ENCODE assay signal across 16 cellular contexts in the genomic region with DNA sequence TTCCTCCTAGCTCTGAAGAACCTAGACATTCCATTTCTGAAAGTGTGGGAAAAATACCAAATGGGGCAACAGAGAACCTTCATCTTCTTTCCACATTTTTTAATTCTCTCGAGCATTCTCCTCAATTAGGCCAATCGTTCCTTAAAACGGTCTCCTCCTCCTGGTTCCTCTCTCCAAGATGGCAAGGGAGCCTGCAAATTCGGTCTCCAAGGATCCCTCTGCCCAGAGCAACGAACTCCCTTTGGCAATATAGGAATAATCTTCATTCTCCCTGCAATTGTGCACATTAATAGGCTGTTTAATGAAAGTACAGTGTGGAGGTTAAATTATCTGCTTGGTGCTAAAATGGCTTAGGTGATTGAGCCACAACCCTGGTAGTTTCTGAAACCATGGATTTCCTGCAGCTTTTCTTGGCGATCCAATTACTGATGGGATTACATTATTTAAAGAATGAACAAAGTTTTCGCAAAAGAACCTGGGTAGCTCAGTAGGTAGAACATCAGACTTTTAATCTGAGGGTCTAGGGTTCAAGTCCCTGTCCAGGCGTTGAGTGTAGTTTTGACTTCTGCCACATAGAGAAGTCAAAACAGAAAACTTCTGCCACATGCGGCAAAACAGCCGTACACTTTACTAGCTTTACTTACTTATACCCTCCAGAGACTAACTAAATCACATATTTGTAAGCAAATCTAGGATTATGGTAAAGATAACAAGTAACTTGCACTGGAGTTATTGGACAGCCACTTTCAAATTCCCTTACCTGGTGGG.
DNase-seq lines count a peak whose midpoint lies in the region; ATAC-seq and TF ChIP-seq lines count a peak whose summit lies in the region.
"Had no signal": no experiment of that assay in that cellular context is flagged by ENCODE, and none has a peak within 500 bp of the region (broad histone marks: within the 10 kb centered on the region; RNA-seq: fewer than 3 reads in every experiment).

No MANE protein-coding gene starts in this region.

- WGBS in trophoblast cell (ENCODE audit: extremely low coverage, insufficient coverage, insufficient read length) = no CpG with 5 or more reads among the region's 10 CpGs

- no peaks in the 10 kb centered on the region for H3K36me3 Mint-ChIP-seq in activated naive CD8-positive, alpha-beta T cell treated with anti-CD3 and anti-CD28 coated beads, Interleukin-2, amount 50 U/mL, for 24 hours (ENCODE audit: low read depth)
- H3K36me3 Mint-ChIP-seq in activated naive CD8-positive, alpha-beta T cell treated with anti-CD3 and anti-CD28 coated beads for 36 hours = no peaks in the 10 kb centered on the region
- no peaks in the 10 kb centered on the region for H3K36me3 Mint-ChIP-seq in WTC11
- no peaks in the 10 kb centered on the region for H3K36me3 Mint-ChIP-seq in osteocyte (ENCODE audit: unreplicated experiment)
- H3K36me3 Mint-ChIP-seq: activated CD4-positive, alpha-beta memory T cell treated with anti-CD3 and anti-CD28 coated beads for 36 hours had no signal

- peak overlapping the region; percentile 45 for H3K9ac ChIP-seq in trophoblast cell (ENCODE audit: low read length)

- no peak overlapping the region for H3K4me2 ChIP-seq in trophoblast cell (ENCODE audit: low read length)

- no peaks in the 10 kb centered on the region for H3K9me3 Mint-ChIP-seq in activated naive CD8-positive, alpha-beta T cell treated with anti-CD3 and anti-CD28 coated beads, Interleukin-2, amount 50 U/mL, for 24 hours
- H3K9me3 Mint-ChIP-seq in activated naive CD8-positive, alpha-beta T cell treated with anti-CD3 and anti-CD28 coated beads for 36 hours = no peaks in the 10 kb centered on the region
- H3K9me3 Mint-ChIP-seq in WTC11 (no peaks in the 10 kb centered on the region), osteocyte (ENCODE audit: unreplicated experiment) (no peaks in the 10 kb centered on the region)
- H3K9me3 Mint-ChIP-seq: activated CD4-positive, alpha-beta memory T cell treated with anti-CD3 and anti-CD28 coated beads for 36 hours had no signal

- no peak overlapping the region for H2BK120ac ChIP-seq in trophoblast cell (ENCODE audit: insufficient read depth, low read length, poor library complexity)

- no peaks in the 10 kb centered on the region for H3K4me1 ChIP-seq in trophoblast cell (ENCODE audit: control insufficient read depth in 1 of 2, insufficient read depth in 2 of 2, low read length in 2 of 2)
- H3K4me1 ChIP-seq: thyroid gland had no signal

- no peak overlapping the region for H2AK5ac ChIP-seq in trophoblast cell (ENCODE audit: low read length)

- H3K4ac ChIP-seq in trophoblast cell (ENCODE audit: low read depth, low read length) = no peak overlapping the region

- H3K79me2 ChIP-seq in trophoblast cell (ENCODE audit: control insufficient read depth, insufficient read depth, low read length, poor library complexity) = no peaks in the 10 kb centered on the region

- no peak for DNase-seq in activated naive CD8-positive, alpha-beta T cell treated with anti-CD3 and anti-CD28 coated beads, Interleukin-2, amount 50 U/mL, for 24 hours
- no peak for DNase-seq in activated naive CD8-positive, alpha-beta T cell treated with anti-CD3 and anti-CD28 coated beads for 36 hours
- DNase-seq in LHCN-M2 (ENCODE audit: low read depth) (peak; percentile 58), WTC11 (ENCODE audit: low spot score) (no peak), trophoblast cell (no peak), omental fat pad (ENCODE audit: low spot score) (no peak), osteocyte (ENCODE audit: extremely low spot score, unreplicated experiment) (no peak)
- DNase-seq: activated CD4-positive, alpha-beta memory T cell treated with anti-CD3 and anti-CD28 coated beads for 36 hours; activated gamma-delta T cell; kidney glomerular epithelial cell; NCI-H1105 treated with DMSO at 0.1 percent for 48 hours; NCI-H510A; posterior cingulate gyrus; stimulated activated CD4-positive, alpha-beta T cell treated with anti-CD3 and anti-CD28 coated beads, Interleukin-15, amount 100 ng/mL, for 24 hours; thyroid gland had no signal

- no peak overlapping the region for H2BK5ac ChIP-seq in trophoblast cell (ENCODE audit: low read depth, low read length, poor library complexity)

- H4K91ac ChIP-seq in trophoblast cell (ENCODE audit: low read depth, low read length) = no peak overlapping the region

- no peak overlapping the region for H3K23ac ChIP-seq in trophoblast cell (ENCODE audit: low read length)

- H3K18ac ChIP-seq in trophoblast cell (ENCODE audit: low read length) = no peak overlapping the region

- no peak overlapping the region for H4K12ac ChIP-seq in trophoblast cell (ENCODE audit: low read depth, low read length)

- H3K4me3 ChIP-seq in trophoblast cell (ENCODE audit: low read depth, low read length) = no peak overlapping the region
- H3K4me3 ChIP-seq: thyroid gland had no signal

- H2BK12ac ChIP-seq in trophoblast cell (ENCODE audit: low read length) = no peak overlapping the region

- no peak for ATAC-seq in activated naive CD8-positive, alpha-beta T cell treated with anti-CD3 and anti-CD28 coated beads, Interleukin-2, amount 50 U/mL, for 24 hours
- ATAC-seq in WTC11 (peak; percentile 88), HG02623 (IDR thresholded peaks at IDR 0.05; ENCODE audit: unreplicated experiment) (no peak), omental fat pad (ENCODE audit: low FRiP score) (no peak)

- CTCF ChIA-PET in WTC11 (lab: Charles Lee) = no interaction called here

- no peaks in the 10 kb centered on the region for H3K27me3 ChIP-seq in trophoblast cell (ENCODE audit: insufficient read depth, low read length)
- H3K27me3 ChIP-seq: thyroid gland had no signal

- H3K27me3 Mint-ChIP-seq in activated naive CD8-positive, alpha-beta T cell treated with anti-CD3 and anti-CD28 coated beads, Interleukin-2, amount 50 U/mL, for 24 hours = peaks cover 41% of the 10 kb centered on the region
- H3K27me3 Mint-ChIP-seq in activated naive CD8-positive, alpha-beta T cell treated with anti-CD3 and anti-CD28 coated beads for 36 hours = peaks cover 65% of the 10 kb centered on the region
- H3K27me3 Mint-ChIP-seq in WTC11 (ENCODE audit: low read depth) (peaks cover 13% of the 10 kb centered on the region; the same call in 1 of the 2 replicates), osteocyte (ENCODE audit: unreplicated experiment) (peaks cover 9% of the 10 kb centered on the region)

- TF ChIP-seq CTCF in WTC11 (IDR thresholded peaks at IDR 0.05) (no peak), omental fat pad (IDR thresholded peaks at IDR 0.05) (no peak), osteocyte (IDR thresholded peaks at IDR 0.05) (no peak)

- H4K8ac ChIP-seq in trophoblast cell (ENCODE audit: low read depth, low read length) = no peak overlapping the region

- no peaks in the 10 kb centered on the region for H3K4me1 Mint-ChIP-seq in activated naive CD8-positive, alpha-beta T cell treated with anti-CD3 and anti-CD28 coated beads, Interleukin-2, amount 50 U/mL, for 24 hours
- H3K4me1 Mint-ChIP-seq in activated naive CD8-positive, alpha-beta T cell treated with anti-CD3 and anti-CD28 coated beads for 36 hours = no peaks in the 10 kb centered on the region
- H3K4me1 Mint-ChIP-seq in WTC11 (peaks cover 7% of the 10 kb centered on the region), osteocyte (ENCODE audit: unreplicated experiment) (no peaks in the 10 kb centered on the region)

- H3K27ac Mint-ChIP-seq in activated naive CD8-positive, alpha-beta T cell treated with anti-CD3 and anti-CD28 coated beads, Interleukin-2, amount 50 U/mL, for 24 hours = peak overlapping the region; percentile 35
- H3K27ac Mint-ChIP-seq in activated naive CD8-positive, alpha-beta T cell treated with anti-CD3 and anti-CD28 coated beads for 36 hours = no peak overlapping the region
- H3K27ac Mint-ChIP-seq in WTC11 (no peak overlapping the region), osteocyte (ENCODE audit: unreplicated experiment) (no peak overlapping the region)
- H3K27ac Mint-ChIP-seq: activated CD4-positive, alpha-beta memory T cell treated with anti-CD3 and anti-CD28 coated beads for 36 hours had no signal

- H3K79me1 ChIP-seq in trophoblast cell (ENCODE audit: low read length) = no peaks in the 10 kb centered on the region

- H3K27ac ChIP-seq in trophoblast cell (ENCODE audit: low read depth, low read length) = no peak overlapping the region
- H3K27ac ChIP-seq: thyroid gland had no signal

- POLR2A ChIA-PET in WTC11 (lab: Charles Lee) = no interaction called here

- no peak overlapping the region for H3K14ac ChIP-seq in trophoblast cell (ENCODE audit: low read length)

- H3K9me3 ChIP-seq in trophoblast cell (ENCODE audit: insufficient read depth, low read depth, low read length) = no peaks in the 10 kb centered on the region
- H3K9me3 ChIP-seq: thyroid gland had no signal

- H2AFZ ChIP-seq in trophoblast cell (ENCODE audit: insufficient read depth, low read length, poor library complexity) = no peak overlapping the region

- no peak overlapping the region for H3K4me3 Mint-ChIP-seq in activated naive CD8-positive, alpha-beta T cell treated with anti-CD3 and anti-CD28 coated beads, Interleukin-2, amount 50 U/mL, for 24 hours
- no peak overlapping the region for H3K4me3 Mint-ChIP-seq in activated naive CD8-positive, alpha-beta T cell treated with anti-CD3 and anti-CD28 coated beads for 36 hours
- peak overlapping the region; percentile 61 for H3K4me3 Mint-ChIP-seq in WTC11
- no peak overlapping the region for H3K4me3 Mint-ChIP-seq in osteocyte (ENCODE audit: unreplicated experiment)
- H3K4me3 Mint-ChIP-seq: activated CD4-positive, alpha-beta memory T cell treated with anti-CD3 and anti-CD28 coated beads for 36 hours had no signal

- H3K36me3 ChIP-seq in trophoblast cell (ENCODE audit: control insufficient read depth in 1 of 2, insufficient read depth in 2 of 2, low read length in 2 of 2) = no peaks in the 10 kb centered on the region
- H3K36me3 ChIP-seq: thyroid gland had no signal

TF ChIP-seq in WTC11, 78 proteins besides CTCF, POLR2A, EP300 and RAD21 (continues in another document):
- TF ChIP-seq, protein P1, sequence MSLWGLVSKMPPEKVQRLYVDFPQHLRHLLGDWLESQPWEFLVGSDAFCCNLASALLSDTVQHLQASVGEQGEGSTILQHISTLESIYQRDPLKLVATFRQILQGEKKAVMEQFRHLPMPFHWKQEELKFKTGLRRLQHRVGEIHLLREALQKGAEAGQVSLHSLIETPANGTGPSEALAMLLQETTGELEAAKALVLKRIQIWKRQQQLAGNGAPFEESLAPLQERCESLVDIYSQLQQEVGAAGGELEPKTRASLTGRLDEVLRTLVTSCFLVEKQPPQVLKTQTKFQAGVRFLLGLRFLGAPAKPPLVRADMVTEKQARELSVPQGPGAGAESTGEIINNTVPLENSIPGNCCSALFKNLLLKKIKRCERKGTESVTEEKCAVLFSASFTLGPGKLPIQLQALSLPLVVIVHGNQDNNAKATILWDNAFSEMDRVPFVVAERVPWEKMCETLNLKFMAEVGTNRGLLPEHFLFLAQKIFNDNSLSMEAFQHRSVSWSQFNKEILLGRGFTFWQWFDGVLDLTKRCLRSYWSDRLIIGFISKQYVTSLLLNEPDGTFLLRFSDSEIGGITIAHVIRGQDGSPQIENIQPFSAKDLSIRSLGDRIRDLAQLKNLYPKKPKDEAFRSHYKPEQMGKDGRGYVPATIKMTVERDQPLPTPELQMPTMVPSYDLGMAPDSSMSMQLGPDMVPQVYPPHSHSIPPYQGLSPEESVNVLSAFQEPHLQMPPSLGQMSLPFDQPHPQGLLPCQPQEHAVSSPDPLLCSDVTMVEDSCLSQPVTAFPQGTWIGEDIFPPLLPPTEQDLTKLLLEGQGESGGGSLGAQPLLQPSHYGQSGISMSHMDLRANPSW (CRISPR knock-in tag; conservative IDR thresholded peaks at IDR 0.05; ENCODE audit: low read depth) = no peak
